ENCODE assay signal across 8 cellular contexts in the genomic region with DNA sequence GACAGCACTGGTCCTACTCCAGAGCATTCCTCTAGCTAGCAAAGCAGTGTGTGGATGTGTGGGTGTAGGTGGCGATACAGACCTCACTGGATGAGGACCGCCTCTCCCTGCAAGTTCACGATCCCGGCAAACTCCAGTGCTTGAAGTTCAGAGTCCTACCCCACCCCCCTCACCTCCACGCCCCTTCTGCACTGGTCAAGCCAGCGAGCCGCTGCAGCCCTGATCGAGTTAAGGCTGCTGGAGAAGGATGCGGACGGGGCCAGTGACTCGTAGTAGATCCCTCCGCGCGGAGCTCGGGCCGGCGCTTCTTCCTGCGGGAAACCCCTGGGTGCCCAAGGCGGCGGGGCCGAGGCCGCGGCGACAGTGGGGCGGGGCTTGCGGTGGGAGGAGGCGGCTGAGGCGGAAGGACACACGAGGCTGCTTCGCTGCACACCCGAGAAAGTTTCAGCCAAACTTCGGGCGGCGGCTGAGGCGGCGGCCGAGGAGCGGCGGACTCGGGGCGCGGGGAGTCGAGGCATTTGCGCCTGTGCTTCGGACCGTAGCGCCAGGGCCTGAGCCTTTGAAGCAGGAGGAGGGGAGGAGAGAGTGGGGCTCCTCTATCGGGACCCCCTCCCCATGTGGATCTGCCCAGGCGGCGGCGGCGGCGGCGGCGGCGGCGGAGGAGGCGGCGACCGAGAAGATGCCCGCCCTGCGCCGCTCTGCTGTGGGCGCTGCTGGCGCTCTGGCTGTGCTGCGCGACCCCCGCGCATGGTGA.
DNase-seq lines count a peak whose midpoint lies in the region; ATAC-seq, FAIRE-seq and TF ChIP-seq lines count a peak whose summit lies in the region.
"Not testable (repeated sequence)": the region's sequence is repeated elsewhere in the genome, so short reads cannot be mapped to it uniquely, and the experiment has no call there.

No MANE protein-coding gene starts in this region.

- H4K8ac ChIP-seq in H9 (replicated peaks; ENCODE audit: insufficient read length, low read depth, low read length), result not testable (repeated sequence)

- not testable (repeated sequence) for H3K9me3 Mint-ChIP-seq in H9, naive B cell

- not testable (repeated sequence) for H2AK5ac ChIP-seq in H9 (ENCODE audit: insufficient read length, low read length)

- not testable (repeated sequence) for TF ChIP-seq CTCF in A549 (IDR thresholded peaks at IDR 0.05); H9 (conservative IDR thresholded peaks at IDR 0.05)

- DNase-seq in A549 (ENCODE audit: low read depth in 1 of 2, low spot score in 1 of 2), result peak in 1 of 2 experiments; percentile 94
- peak; percentile 85 for DNase-seq in H9
- DNase-seq in NCI-H82 (lab: John Stamatoyannopoulos, UW), result peak; percentile 71
- peak in 3 of 4 experiments; percentile 5 to 17 (median 7) for DNase-seq in activated CD4-positive, CD25-positive, alpha-beta regulatory T cell (lab: John Stamatoyannopoulos, UW)
- DNase-seq in amygdala (lab: John Stamatoyannopoulos, UW), result peak in 46 of 56 donors; percentile 0 to 69 (median 25)
- peak; percentile 49 for DNase-seq in foreskin melanocyte
- peak; percentile 66 for DNase-seq in naive B cell
- DNase-seq in stimulated activated CD4-positive, alpha-beta T cell treated with anti-CD3 and anti-CD28 coated beads, Interleukin-4, amount 100 ng/mL, for 1 hour, result peak; percentile 56

- TF ChIP-seq POLR2A in A549 (IDR thresholded peaks at IDR 0.05; ENCODE audit: low read length), result peak; percentile 38; the same call in 1 of the 2 replicates

- H3K4me3 ChIP-seq in A549, result peak overlapping the region; percentile 54

- not testable (repeated sequence) for H4K5ac ChIP-seq in H9 (ENCODE audit: insufficient read length, low read depth, low read length)

- not testable (repeated sequence) for H4K91ac ChIP-seq in H9 (ENCODE audit: insufficient read length, low read depth, low read length)

- CTCF ChIA-PET in A549 (lab: Yijun Ruan, JAX), result not testable (repeated sequence)

- ATAC-seq in A549 (peak; percentile 94 to 100), naive B cell (ENCODE audit: low read depth in 2 of 2) (peak; percentile 74 to 78)

- H3K23ac ChIP-seq in H9 (ENCODE audit: insufficient read length, low read depth, low read length), result not testable (repeated sequence)

- H3K4ac ChIP-seq in H9 (ENCODE audit: low read depth, low read length), result not testable (repeated sequence)

- H3K79me1 ChIP-seq in H9 (ENCODE audit: insufficient read depth, low read depth, low read length, poor library complexity, severe bottlenecking), result not testable (repeated sequence)

- not testable (repeated sequence) for H4K20me1 ChIP-seq in H9 (ENCODE audit: control insufficient read depth, insufficient read depth, insufficient read length)

- H3K9ac ChIP-seq in H9 (ENCODE audit: extremely low read depth, insufficient read length, low read length), result not testable (repeated sequence)

- H3K18ac ChIP-seq in H9 (ENCODE audit: insufficient read length, low read depth, low read length), result not testable (repeated sequence)

- H3K79me2 ChIP-seq in H9 (ENCODE audit: insufficient read depth, low read length), result not testable (repeated sequence)

- TF ChIP-seq EP300 in A549 (IDR thresholded peaks at IDR 0.05), result not testable (repeated sequence)

- H3K27me3 ChIP-seq in H9 (ENCODE audit: insufficient read depth, low read length), result not testable (repeated sequence)

- H3K27ac Mint-ChIP-seq in H9, result not testable (repeated sequence)
- H3K27ac Mint-ChIP-seq in naive B cell, result peak overlapping the region in 3 of 6 donors; percentile 16 to 80 (median 67)

- WGBS in A549 (ENCODE audit: missing lambda C conversion rate), result no CpG with 5 or more reads among the region's 69 CpGs
- no CpG with 5 or more reads among the region's 69 CpGs for WGBS in H9 (ENCODE audit: extremely low coverage, insufficient read length, low lambda C conversion rate)

- FAIRE-seq in A549 (lab: Jason Lieb, UNC), result not testable (repeated sequence)

- not testable (repeated sequence) for H2BK5ac ChIP-seq in H9 (ENCODE audit: insufficient read length, low read length)

- not testable (repeated sequence) for H3T11ph ChIP-seq in H9 (ENCODE audit: low read length)

- not testable (repeated sequence) for H2BK15ac ChIP-seq in H9 (ENCODE audit: low read depth, low read length)

- not testable (repeated sequence) for H3K56ac ChIP-seq in H9 (ENCODE audit: insufficient read length, low read depth, low read length)

- H2BK12ac ChIP-seq in H9 (ENCODE audit: insufficient read length, low read depth, low read length), result not testable (repeated sequence)

- H3K4me3 Mint-ChIP-seq in H9 (peak overlapping the region; percentile 70 to 79), naive B cell (peak overlapping the region; percentile 62 to 92 (median 86))

- peak overlapping the region; percentile 76 to 88 for H3K27ac ChIP-seq in A549
- H3K27ac ChIP-seq in H9 (ENCODE audit: insufficient read length, low read depth, low read length), result not testable (repeated sequence)

- H3K36me3 Mint-ChIP-seq in H9 (ENCODE audit: insufficient read depth in 1 of 3, low read depth in 3 of 3); naive B cell: not testable (repeated sequence)

- not testable (repeated sequence) for H2BK20ac ChIP-seq in H9 (ENCODE audit: low read depth, low read length, poor library complexity, severe bottlenecking)

- not testable (repeated sequence) for H3K23me2 ChIP-seq in H9 (ENCODE audit: insufficient read length, low read depth, low read length, poor library complexity, severe bottlenecking)

- not testable (repeated sequence) for H3K14ac ChIP-seq in H9 (ENCODE audit: insufficient read depth, low read length)

- H3K4me1 ChIP-seq in A549; H9 (ENCODE audit: insufficient read depth, low read length): not testable (repeated sequence)

- H2AFZ ChIP-seq in H9 (ENCODE audit: low read length), result not testable (repeated sequence)

- H3K9me3 ChIP-seq in A549; H9 (ENCODE audit: control insufficient read depth, low read depth, low read length): not testable (repeated sequence)

- H3K4me2 ChIP-seq in A549; H9 (ENCODE audit: insufficient read depth, insufficient read length, low read length): not testable (repeated sequence)

- H3K4me1 Mint-ChIP-seq in H9, naive B cell: not testable (repeated sequence)

- POLR2A ChIA-PET in A549 (lab: Yijun Ruan, JAX), result not testable (repeated sequence)

- TF ChIP-seq RAD21 in A549 (conservative IDR thresholded peaks at IDR 0.05 in 1 of 2, IDR thresholded peaks at IDR 0.05 in 1 of 2), result not testable (repeated sequence)

- H3K27me3 Mint-ChIP-seq in H9 (ENCODE audit: low read depth); naive B cell: not testable (repeated sequence)

- not testable (repeated sequence) for H2BK120ac ChIP-seq in H9 (ENCODE audit: low read depth, low read length, poor library complexity, severe bottlenecking)

TF ChIP-seq in A549, 52 proteins besides CTCF, POLR2A, EP300 and RAD21:
- TF ChIP-seq, protein P1, sequence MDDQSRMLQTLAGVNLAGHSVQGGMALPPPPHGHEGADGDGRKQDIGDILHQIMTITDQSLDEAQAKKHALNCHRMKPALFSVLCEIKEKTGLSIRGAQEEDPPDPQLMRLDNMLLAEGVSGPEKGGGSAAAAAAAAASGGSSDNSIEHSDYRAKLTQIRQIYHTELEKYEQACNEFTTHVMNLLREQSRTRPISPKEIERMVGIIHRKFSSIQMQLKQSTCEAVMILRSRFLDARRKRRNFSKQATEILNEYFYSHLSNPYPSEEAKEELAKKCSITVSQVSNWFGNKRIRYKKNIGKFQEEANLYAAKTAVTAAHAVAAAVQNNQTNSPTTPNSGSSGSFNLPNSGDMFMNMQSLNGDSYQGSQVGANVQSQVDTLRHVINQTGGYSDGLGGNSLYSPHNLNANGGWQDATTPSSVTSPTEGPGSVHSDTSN (IDR thresholded peaks at IDR 0.05), result peak; percentile 71; the same call in 1 of the 2 replicates
- not testable (repeated sequence) for TF ChIP-seq FOSL2 (IDR thresholded peaks at IDR 0.05)
- TF ChIP-seq FOSL2 (CRISPR knock-in tag; IDR thresholded peaks at IDR 0.05) (peak; percentile 43), JUN (IDR thresholded peaks at IDR 0.05) (peak in 1 of 2 experiments; percentile 39; a peak in 1 of 5 replicates), MAX (IDR thresholded peaks at IDR 0.05) (peak; percentile 56; the same call in 1 of the 2 replicates)
